Comparison of ENCODE assay signal across 8 cellular contexts in genomic region chr5:127072861-127073846, GRCh38. TPM values are rescaled to one million over a fixed set of nuclear protein-coding genes. Genes with fewer than 3 reads are reported as not detected.
DNase-seq lines count a peak whose midpoint lies in the region; ATAC-seq and TF ChIP-seq lines count a peak whose summit lies in the region.

Gene C5orf63, minus strand, starts transcription at chr5:127073502. Its CDS starts 14,507 bp downstream, at chr5:127058995.

- H3K4me2 ChIP-seq in H9 (ENCODE audit: insufficient read depth, insufficient read length, low read length): no peak within 1 kb of the TSS

- H3T11ph ChIP-seq in H9 (ENCODE audit: low read length): no peak within 1 kb of the TSS

- no peak within 1 kb of the TSS for H2BK120ac ChIP-seq in H9 (ENCODE audit: low read depth, low read length, poor library complexity, severe bottlenecking)

- no peak within 1 kb of the TSS for H3K9ac ChIP-seq in H9 (ENCODE audit: extremely low read depth, insufficient read length, low read length)

- WGBS in H9 (ENCODE audit: extremely low coverage, insufficient read length, low lambda C conversion rate): no CpG with 5 or more reads among the region's 56 CpGs

- H3K27me3 ChIP-seq in H9 (ENCODE audit: insufficient read depth, low read length) (no peaks in the 10 kb centered on the region), lower lobe of right lung (ENCODE audit: low read depth) (no peaks in the 10 kb centered on the region)

- H3K36me3 Mint-ChIP-seq in H9 (ENCODE audit: insufficient read depth in 1 of 3, low read depth in 3 of 3): no peaks in the 10 kb centered on the region; a peak in 1 of 7 replicates

- H3K14ac ChIP-seq in H9 (ENCODE audit: insufficient read depth, low read length): peak within 1 kb of the TSS; percentile 46; the same call in 1 of the 2 replicates

- intact Hi-C loops in lower lobe of right lung (cut with DNase I): no loop called here

- no peak within 1 kb of the TSS for H3K4ac ChIP-seq in H9 (ENCODE audit: low read depth, low read length)

- peak; percentile 98 to 99 for ATAC-seq in activated CD4-positive, CD25-positive, alpha-beta regulatory T cell treated with anti-CD3 and anti-CD28 coated beads, Interleukin-2, amount 50 U/mL, for 24 hours
- peak; percentile 93 to 99 for ATAC-seq in lower lobe of right lung

- H2BK12ac ChIP-seq in H9 (ENCODE audit: insufficient read length, low read depth, low read length): no peak within 1 kb of the TSS

- no peaks in the 10 kb centered on the region for H4K20me1 ChIP-seq in H9 (ENCODE audit: control insufficient read depth, insufficient read depth, insufficient read length)

- H3K9me3 ChIP-seq in H9 (ENCODE audit: control insufficient read depth, low read depth, low read length) (no peaks in the 10 kb centered on the region), lower lobe of right lung (no peaks in the 10 kb centered on the region)

- no peaks in the 10 kb centered on the region for H3K9me3 Mint-ChIP-seq in H9

- H3K18ac ChIP-seq in H9 (ENCODE audit: insufficient read length, low read depth, low read length): no peak within 1 kb of the TSS

- peak within 1 kb of the TSS; percentile 76 for H3K4me3 ChIP-seq in GM12864 (ENCODE audit: low read depth, low read length)
- peak within 1 kb of the TSS; percentile 60 for H3K4me3 ChIP-seq in lower lobe of right lung

- no peak within 1 kb of the TSS for H2AFZ ChIP-seq in H9 (ENCODE audit: low read length)

- H3K27me3 Mint-ChIP-seq in H9 (ENCODE audit: low read depth): no peaks in the 10 kb centered on the region

- peaks cover 54% of the 10 kb centered on the region in 2 experiments for H3K4me1 Mint-ChIP-seq in H9

- H3K4me3 Mint-ChIP-seq in H9: peak within 1 kb of the TSS in 1 of 2 experiments; percentile 57; a peak in 3 of 5 replicates

- no peak within 1 kb of the TSS for H2BK20ac ChIP-seq in H9 (ENCODE audit: low read depth, low read length, poor library complexity, severe bottlenecking)

- H4K5ac ChIP-seq in H9 (ENCODE audit: insufficient read length, low read depth, low read length): no peak within 1 kb of the TSS

- peak; percentile 49 for DNase-seq in GM12864 (ENCODE audit: low read depth)
- peak; percentile 66 for DNase-seq in H9
- peak; percentile 64 for DNase-seq in NAMALWA (ENCODE audit: low spot score)
- DNase-seq in cerebellar cortex (ENCODE audit: low spot score): peak; percentile 34
- peak; percentile 78 for DNase-seq in lower lobe of right lung
- DNase-seq in stimulated activated CD8-positive, alpha-beta memory T cell treated with anti-CD3 and anti-CD28 coated beads, Interleukin-15, amount 100 ng/mL, for 24 hours (ENCODE audit: low read depth): peak; percentile 46
- DNase-seq in cerebellar nuclear complex (lab: John Stamatoyannopoulos, UW): no peak

- no peak within 1 kb of the TSS for H2AK5ac ChIP-seq in H9 (ENCODE audit: insufficient read length, low read length)

- H3K56ac ChIP-seq in H9 (ENCODE audit: insufficient read length, low read depth, low read length): no peak within 1 kb of the TSS

- H3K36me3 ChIP-seq in lower lobe of right lung: no peaks in the 10 kb centered on the region

- H4K8ac ChIP-seq in H9 (replicated peaks; ENCODE audit: insufficient read length, low read depth, low read length): no peak within 1 kb of the TSS

- H3K79me2 ChIP-seq in H9 (ENCODE audit: insufficient read depth, low read length): no peaks in the 10 kb centered on the region

- no peak within 1 kb of the TSS for H4K91ac ChIP-seq in H9 (ENCODE audit: insufficient read length, low read depth, low read length)

- no peak within 1 kb of the TSS; a peak in 1 of 7 replicates for H3K27ac Mint-ChIP-seq in H9

- H3K23me2 ChIP-seq in H9 (ENCODE audit: insufficient read length, low read depth, low read length, poor library complexity, severe bottlenecking): peaks cover 3% of the 10 kb centered on the region

- no peak within 1 kb of the TSS for H3K23ac ChIP-seq in H9 (ENCODE audit: insufficient read length, low read depth, low read length)

- no peak within 1 kb of the TSS for H2BK5ac ChIP-seq in H9 (ENCODE audit: insufficient read length, low read length)

- peaks cover 16% of the 10 kb centered on the region; the same call in 1 of the 2 replicates for H3K4me1 ChIP-seq in H9 (ENCODE audit: insufficient read depth, low read length)
- no peaks in the 10 kb centered on the region for H3K4me1 ChIP-seq in lower lobe of right lung

- H3K27ac ChIP-seq in H9 (ENCODE audit: insufficient read length, low read depth, low read length) (no peak within 1 kb of the TSS), lower lobe of right lung (peak within 1 kb of the TSS; percentile 50)

- TF ChIP-seq CTCF in GM12864 (IDR thresholded peaks at IDR 0.05; ENCODE audit: low read depth, low read length, missing control alignments) (no peak), H9 (conservative IDR thresholded peaks at IDR 0.05) (no peak; the same call in 2 of the 3 replicates), lower lobe of right lung (IDR thresholded peaks at IDR 0.05) (no peak)

- no peak within 1 kb of the TSS for H2BK15ac ChIP-seq in H9 (ENCODE audit: low read depth, low read length)

- H3K79me1 ChIP-seq in H9 (ENCODE audit: insufficient read depth, low read depth, low read length, poor library complexity, severe bottlenecking): no peaks in the 10 kb centered on the region

RNA-seq across cellular contexts. Expression of gene C5orf63, which starts in this region (rescaled TPM):
- total RNA-seq in H9 (2021) (0.55 and 1.2 TPM in 2 replicates), lower lobe of right lung (7.5 TPM)

Comparison
In these comparisons a context has a peak if more than half of its experiments do, and no peak if none do; other contexts are left out.
1. DNase-seq: peak in GM12864 (single experiment), H9 (single experiment), NAMALWA (single experiment), cerebellar cortex (single experiment), lower lobe of right lung (single experiment) and stimulated activated CD8-positive, alpha-beta memory T cell treated with anti-CD3 and anti-CD28 coated beads, Interleukin-15, amount 100 ng/mL, for 24 hours (single experiment); none in cerebellar nuclear complex (0 of 2).